20 cellular contexts compared by ENCODE assay signal in genomic region chr18:49112664-49113063, GRCh38.
A peak's percentile ranks its signal among the peaks of the same experiment; 100 is the strongest.
DNase-seq lines count a peak whose midpoint lies in the region; ATAC-seq, FAIRE-seq and TF ChIP-seq lines count a peak whose summit lies in the region.
"Had no signal": no experiment of that assay in that cellular context is flagged by ENCODE, and none has a peak within 500 bp of the region (broad histone marks: within the 10 kb centered on the region; RNA-seq: fewer than 3 reads in every experiment).

No MANE protein-coding gene starts in this region.

- no peaks in the 10 kb centered on the region for H3F3A ChIP-seq in GM23338 (replicated peaks; ENCODE audit: low read depth)

- POLR2A ChIA-PET in H1 (lab: Charles Lee; ENCODE audit: partially characterized antibody): no interaction called here

- H3K9me3 ChIP-seq in H1 (ENCODE audit: insufficient read depth in 2 of 2, low read depth in 1 of 2, low read length in 1 of 2): peaks cover 7 to 16% of the 10 kb centered on the region in 2 experiments; a peak in 3 of 4 replicates
- no peaks in the 10 kb centered on the region for H3K9me3 ChIP-seq in right lobe of liver
- H3K9me3 ChIP-seq: A549, Caco-2 had no signal

- H3K18ac ChIP-seq in H1 (ENCODE audit: extremely low read depth, low read length): no peak overlapping the region

- no peak for TF ChIP-seq CTCF in GM23338 (conservative IDR thresholded peaks at IDR 0.05; ENCODE audit: low read depth in 2 of 2)
- TF ChIP-seq CTCF in H1 (IDR thresholded peaks at IDR 0.05; ENCODE audit: control extremely low read depth in 1 of 3, insufficient read depth in 1 of 3, low read depth in 1 of 3, low read length in 3 of 3): no peak
- no peak for TF ChIP-seq CTCF in progenitor cell of endocrine pancreas (IDR thresholded peaks at IDR 0.05; ENCODE audit: unreplicated experiment)
- no peak for TF ChIP-seq CTCF in right lobe of liver (IDR thresholded peaks at IDR 0.05)

- peaks cover 34% of the 10 kb centered on the region for H3K36me3 Mint-ChIP-seq in GM23338 (ENCODE audit: low read depth)
- peaks cover 27% of the 10 kb centered on the region for H3K36me3 Mint-ChIP-seq in progenitor cell of endocrine pancreas (ENCODE audit: insufficient read depth)

- H2AK5ac ChIP-seq in H1 (ENCODE audit: low read depth, low read length): no peak overlapping the region

- no peak overlapping the region for H4K8ac ChIP-seq in H1 (ENCODE audit: extremely low read depth, insufficient read depth, low read length)

- H3K36me3 ChIP-seq in GM23338 (ENCODE audit: insufficient read depth): peaks cover 6% of the 10 kb centered on the region
- H3K36me3 ChIP-seq in H1 (ENCODE audit: control insufficient read depth in 2 of 4, insufficient read depth in 4 of 4, low read length in 3 of 4): peaks cover 0 to 6% (median 0%) of the 10 kb centered on the region in 4 experiments; a peak in 1 of 8 replicates
- H3K36me3 ChIP-seq in right lobe of liver: no peaks in the 10 kb centered on the region

- no peaks in the 10 kb centered on the region for H3K9me2 ChIP-seq in GM23338 (ENCODE audit: insufficient read depth)

- H3K23me2 ChIP-seq in H1 (ENCODE audit: low read depth, low read length): no peaks in the 10 kb centered on the region

- TF ChIP-seq POLR2A in H1 (IDR thresholded peaks at IDR 0.05; ENCODE audit: control extremely low read depth in 1 of 2, low read depth in 2 of 2, low read length in 2 of 2) (no peak), right lobe of liver (IDR thresholded peaks at IDR 0.05) (no peak)

- no peak overlapping the region for H3K9ac ChIP-seq in H1 (replicated peaks in 1 of 4; ENCODE audit: extremely low read depth in 1 of 4, low read depth in 3 of 4, low read length in 3 of 4)
- H3K9ac ChIP-seq: BLaER1 treated with 17β-estradiol and CSF1 and Interleukin-3, amounts not matched to agents 10 nM and 100 nM had no signal

- no peak overlapping the region for H2AFZ ChIP-seq in GM23338
- no peak overlapping the region for H2AFZ ChIP-seq in H1 (ENCODE audit: low read length)

- WGBS in H1 (ENCODE audit: extremely low coverage in 1 of 2, insufficient coverage in 1 of 2, insufficient read length in 1 of 2, insufficient replicate concordance in 2 of 2, low coverage in 1 of 2, low lambda C conversion rate in 2 of 2, missing lambda C conversion rate in 1 of 2), 2 experiments: 57% methylated on average over 4 of the region's 4 CpGs; no CpG with 5 or more reads in 1 of the 2 experiments
- 98% methylated on average over 4 of the region's 4 CpGs for WGBS in right lobe of liver (ENCODE audit: insufficient coverage, low coverage, low lambda C conversion rate, missing lambda C conversion rate)

- H3K27me3 ChIP-seq in GM23338 (ENCODE audit: insufficient read depth) (no peaks in the 10 kb centered on the region), H1 (replicated peaks in 1 of 4; ENCODE audit: control insufficient read depth in 3 of 4, extremely low read depth in 1 of 4, insufficient read depth in 3 of 4, low read length in 3 of 4) (no peaks in the 10 kb centered on the region), right lobe of liver (no peaks in the 10 kb centered on the region)
- H3K27me3 ChIP-seq: BLaER1 treated with 17β-estradiol and CSF1 and Interleukin-3, amounts not matched to agents 10 nM and 100 nM had no signal

- H3K4me3 ChIP-seq in GM23338 (no peak overlapping the region), H1 (ENCODE audit: extremely low read depth in 1 of 4, insufficient read depth in 2 of 4, low read depth in 3 of 4, low read length in 4 of 4) (no peak overlapping the region), right lobe of liver (no peak overlapping the region)
- H3K4me3 ChIP-seq: A549; BLaER1 treated with 17β-estradiol and CSF1 and Interleukin-3, amounts not matched to agents 10 nM and 100 nM had no signal

- H3K79me2 ChIP-seq in GM23338 (replicated peaks; ENCODE audit: insufficient read depth) (no peaks in the 10 kb centered on the region), H1 (ENCODE audit: control insufficient read depth in 1 of 2, insufficient read depth in 2 of 2, low read length in 2 of 2) (no peaks in the 10 kb centered on the region)

- H3K56ac ChIP-seq in H1 (replicated peaks; ENCODE audit: insufficient read length, low read depth, low read length): no peak overlapping the region

- H2BK5ac ChIP-seq in H1 (ENCODE audit: low read depth, low read length): no peak overlapping the region

- no peak overlapping the region for H3K23ac ChIP-seq in H1 (ENCODE audit: insufficient read length)

- H3K27me3 Mint-ChIP-seq in GM23338 (ENCODE audit: insufficient read depth, low read depth, poor library complexity): no peaks in the 10 kb centered on the region
- H3K27me3 Mint-ChIP-seq in progenitor cell of endocrine pancreas: no peaks in the 10 kb centered on the region
- H3K27me3 Mint-ChIP-seq: B cell; CD4-positive, alpha-beta T cell had no signal

- H3K4me2 ChIP-seq in GM23338: 0 out of 2 replicates have a peak overlapping the region, but pooled peaks have one; percentile 32
- H3K4me2 ChIP-seq in H1 (ENCODE audit: insufficient read depth in 1 of 2, low read depth in 2 of 2, low read length in 2 of 2): 0 out of 4 replicates have a peak overlapping the region, but pooled peaks of 1 of the 2 experiments have one; percentile 35
- H3K4me2 ChIP-seq: A549; BLaER1 treated with 17β-estradiol and CSF1 and Interleukin-3, amounts not matched to agents 10 nM and 100 nM had no signal

- H3K4ac ChIP-seq in H1 (replicated peaks; ENCODE audit: insufficient read length, low read depth, low read length): no peak overlapping the region

- H2BK12ac ChIP-seq in H1 (ENCODE audit: low read depth, low read length): no peak overlapping the region

- CTCF ChIA-PET in H1 (lab: Charles Lee; ENCODE audit: partially characterized antibody): interaction anchor here (2.7 kb wide), 1 partner anchor 10 kb away, joined by 7 read pairs; no protein-coding TSS in a partner anchor

- H2BK20ac ChIP-seq in H1 (ENCODE audit: low read length): no peak overlapping the region

- no peak for DNase-seq in GM23338 (ENCODE audit: low spot score)
- DNase-seq in H1 (ENCODE audit: low read depth in 1 of 2, low spot score in 2 of 2): no peak
- no peak for DNase-seq in progenitor cell of endocrine pancreas (ENCODE audit: low spot score, unreplicated experiment)
- no peak for DNase-seq in SKM-1 treated with dmso at 0.1 percent for 144 hours (lab: John Stamatoyannopoulos, UW; ENCODE audit: unreplicated experiment)
- no peak for DNase-seq in NCI-H69 (lab: John Stamatoyannopoulos, UW)
- DNase-seq in right lobe of liver: no peak
- DNase-seq: AML-193; Caco-2; Calu3; CD4-positive, alpha-beta T cell; CD8-positive, alpha-beta T cell; DMS79 treated with DMSO at 0.1 percent for 48 hours; GF-D8 had no signal

- no peak for TF ChIP-seq EP300 in H1 (IDR thresholded peaks at IDR 0.05; ENCODE audit: borderline replicate concordance in 1 of 2, low read depth in 2 of 2, low read length in 2 of 2)

- peak; percentile 84 for ATAC-seq in GM23338
- no peak for ATAC-seq in right lobe of liver
- ATAC-seq: A549; CD8-positive, alpha-beta T cell had no signal

- no peak overlapping the region for H2BK15ac ChIP-seq in H1 (ENCODE audit: low read length)

- no peak overlapping the region for H4K91ac ChIP-seq in H1 (replicated peaks; ENCODE audit: insufficient read length, low read length)

- intact Hi-C loops in right lobe of liver (cut with DNase I): no loop called here

- peaks cover 16% of the 10 kb centered on the region for H3K4me1 Mint-ChIP-seq in GM23338
- H3K4me1 Mint-ChIP-seq in progenitor cell of endocrine pancreas (ENCODE audit: low read depth): no peaks in the 10 kb centered on the region
- H3K4me1 Mint-ChIP-seq: B cell had no signal

- H2BK120ac ChIP-seq in H1 (replicated peaks; ENCODE audit: low read depth, low read length): no peak overlapping the region

- no peak overlapping the region for H4K5ac ChIP-seq in H1 (ENCODE audit: insufficient read length, low read depth, low read length)

- no peak overlapping the region for H3K14ac ChIP-seq in H1 (ENCODE audit: insufficient read length)

- TF ChIP-seq RAD21 in H1 (IDR thresholded peaks at IDR 0.05 in 1 of 2, conservative IDR thresholded peaks at IDR 0.05 in 1 of 2; ENCODE audit: low read depth in 2 of 2, low read length in 2 of 2): no peak

- H3K79me1 ChIP-seq in H1 (ENCODE audit: low read depth, low read length): no peaks in the 10 kb centered on the region

- H4K20me1 ChIP-seq in GM23338 (replicated peaks; ENCODE audit: insufficient read depth) (no peaks in the 10 kb centered on the region), H1 (replicated peaks in 1 of 2; ENCODE audit: control insufficient read depth in 1 of 2, insufficient read depth in 2 of 2, low read length in 2 of 2) (no peaks in the 10 kb centered on the region)
- H4K20me1 ChIP-seq: BLaER1 treated with 17β-estradiol and CSF1 and Interleukin-3, amounts not matched to agents 10 nM and 100 nM had no signal

- H3K27ac Mint-ChIP-seq in GM23338 (no peak overlapping the region), progenitor cell of endocrine pancreas (peak overlapping the region; percentile 38)
- H3K27ac Mint-ChIP-seq: B cell; CD4-positive, alpha-beta T cell; CD8-positive, alpha-beta T cell had no signal

- peaks cover 28% of the 10 kb centered on the region for H3K9me3 Mint-ChIP-seq in GM23338
- peaks cover 21% of the 10 kb centered on the region for H3K9me3 Mint-ChIP-seq in progenitor cell of endocrine pancreas (ENCODE audit: low read depth)

- peaks cover 4% of the 10 kb centered on the region for H3K4me1 ChIP-seq in GM23338 (ENCODE audit: insufficient read depth)
- peaks cover 2 to 8% (median 4%) of the 10 kb centered on the region in 4 experiments; a peak in 4 of 7 replicates for H3K4me1 ChIP-seq in H1 (replicated peaks in 1 of 4; ENCODE audit: control insufficient read depth in 3 of 4, insufficient read depth in 4 of 4, low read length in 3 of 4)
- no peaks in the 10 kb centered on the region for H3K4me1 ChIP-seq in right lobe of liver
- H3K4me1 ChIP-seq: A549; BLaER1 treated with 17β-estradiol and CSF1 and Interleukin-3, amounts not matched to agents 10 nM and 100 nM; Caco-2 had no signal

- H3K27ac ChIP-seq in GM23338 (ENCODE audit: low read depth): no peak overlapping the region
- H3K27ac ChIP-seq in H1 (ENCODE audit: low read depth, low read length): no peak overlapping the region
- H3K27ac ChIP-seq in right lobe of liver: no peak overlapping the region
- H3K27ac ChIP-seq: 22Rv1; A549; BLaER1 treated with 17β-estradiol and CSF1 and Interleukin-3, amounts not matched to agents 10 nM and 100 nM; C4-2B had no signal

- H3K4me3 Mint-ChIP-seq in GM23338 (no peak overlapping the region), progenitor cell of endocrine pancreas (ENCODE audit: low read depth) (no peak overlapping the region)
- H3K4me3 Mint-ChIP-seq: B cell; CD4-positive, alpha-beta T cell; CD8-positive, alpha-beta T cell had no signal

- peak; percentile 60 for FAIRE-seq in H1 (lab: Jason Lieb, UNC)
- FAIRE-seq: G401.6, GM19239 had no signal

TF ChIP-seq in GM23338, 12 proteins besides CTCF, POLR2A, EP300 and RAD21 (continues in another document):
- TF ChIP-seq ZNF331 (CRISPR knock-in tag; IDR thresholded peaks at IDR 0.05; ENCODE audit: low read depth): no peak
- no peak for TF ChIP-seq NANOG (IDR thresholded peaks at IDR 0.05; ENCODE audit: borderline replicate concordance)
- no peak for TF ChIP-seq STAT1 (IDR thresholded peaks at IDR 0.05; ENCODE audit: unreplicated experiment)
